Comparison of ENCODE assay signal across 10 cellular contexts in the genomic region with DNA sequence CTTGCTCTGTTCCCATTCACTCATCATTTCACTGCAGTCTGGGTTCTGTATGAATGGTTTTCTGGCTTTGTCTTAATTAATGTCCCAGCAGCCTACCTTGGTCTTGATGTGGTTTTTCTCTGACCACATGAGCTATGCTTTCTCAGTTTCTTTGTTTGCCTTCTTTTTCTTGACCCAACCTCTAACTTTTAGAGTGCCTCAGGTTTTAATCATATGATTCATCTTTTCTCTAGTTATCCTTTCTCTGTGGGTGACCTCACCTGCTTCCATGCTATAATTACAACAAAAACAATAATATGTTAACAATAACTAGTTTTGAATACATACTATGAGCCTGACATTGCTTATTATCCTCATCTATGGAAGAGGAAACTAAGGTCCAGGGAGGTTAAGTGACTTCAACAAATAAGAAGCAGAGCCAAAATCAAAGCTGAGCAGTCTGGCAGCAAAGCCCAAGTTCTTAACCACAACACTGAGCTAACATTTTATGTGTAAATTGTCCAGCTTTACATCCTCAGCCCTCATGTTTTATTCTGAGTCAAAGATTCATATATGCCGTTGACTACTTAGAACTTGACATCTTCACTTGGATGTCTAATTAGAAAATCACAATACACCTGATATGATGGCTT.
DNase-seq lines count a peak whose midpoint lies in the region; ATAC-seq and TF ChIP-seq lines count a peak whose summit lies in the region.
"Had no signal": no experiment of that assay in that cellular context is flagged by ENCODE, and none has a peak within 500 bp of the region (broad histone marks: within the 10 kb centered on the region; RNA-seq: fewer than 3 reads in every experiment).

No MANE protein-coding gene starts in this region.

- no peak for TF ChIP-seq CTCF in fibroblast of pulmonary artery (IDR thresholded peaks at IDR 0.05; ENCODE audit: low read length, missing control alignments)

- ATAC-seq in GM18868 (IDR thresholded peaks at IDR 0.05; ENCODE audit: unreplicated experiment) (peak; percentile 92), GM21619 (IDR thresholded peaks at IDR 0.05; ENCODE audit: unreplicated experiment) (peak; percentile 92), HG03432 (IDR thresholded peaks at IDR 0.05; ENCODE audit: unreplicated experiment) (peak; percentile 95)
- ATAC-seq: gastroesophageal sphincter had no signal

- DNase-seq in fibroblast of pulmonary artery (ENCODE audit: low read depth) (peak; percentile 7), T1000 (lab: John Stamatoyannopoulos, UW) (no peak), NCI-H2196 (lab: John Stamatoyannopoulos, UW; ENCODE audit: unreplicated experiment) (no peak), NCI-H2107 treated with DMSO at 0.1 percent for 48 hours (lab: John Stamatoyannopoulos, UW; ENCODE audit: unreplicated experiment) (no peak)
- DNase-seq in activated CD4-positive, alpha-beta T cell treated with anti-CD3 and anti-CD28 coated beads, Interleukin-2, amount 50 U/mL, for 4 hours = no peak
- DNase-seq: activated naive CD8-positive, alpha-beta T cell treated with anti-CD3 and anti-CD28 coated beads, Interleukin-2, amount 10 ng/mL, durations not matched to agents 7 days and 5 days had no signal

- no peak overlapping the region for H3K4me3 ChIP-seq in fibroblast of pulmonary artery (replicated peaks; ENCODE audit: low read depth, low read length)
- H3K4me3 ChIP-seq: gastroesophageal sphincter had no signal
